Comparison of ENCODE assay signal across 13 cellular contexts in genomic region chr6:132405143-132405915, GRCh38. TPM values are rescaled to one million over a fixed set of nuclear protein-coding genes. Genes with fewer than 3 reads are reported as not detected.
DNase-seq lines count a peak whose midpoint lies in the region; ATAC-seq and TF ChIP-seq lines count a peak whose summit lies in the region.
"Had no signal": no experiment of that assay in that cellular context is flagged by ENCODE, and none has a peak within 500 bp of the region (broad histone marks: within the 10 kb centered on the region; RNA-seq: fewer than 3 reads in every experiment).

No MANE protein-coding gene starts in this region.

- H3K27ac ChIP-seq in AG04450 (ENCODE audit: low read depth, low read length), result peak overlapping the region; percentile 42
- no peak overlapping the region for H3K27ac ChIP-seq in neural progenitor cell

- no peaks in the 10 kb centered on the region for H3K36me3 Mint-ChIP-seq in neural progenitor cell

- H3K79me2 ChIP-seq in neural progenitor cell (ENCODE audit: low read depth), result no peaks in the 10 kb centered on the region

- H3K9me3 Mint-ChIP-seq in neural progenitor cell, result no peaks in the 10 kb centered on the region

- no peak overlapping the region for H3K9ac ChIP-seq in neural progenitor cell

- ATAC-seq in GM19324 (IDR thresholded peaks at IDR 0.05; ENCODE audit: low FRiP score, unreplicated experiment) (peak; percentile 33), HG02973 (IDR thresholded peaks at IDR 0.05; ENCODE audit: unreplicated experiment) (peak; percentile 62)

- H3K4me3 ChIP-seq in AG04450 (ENCODE audit: low read depth, low read length) (no peak overlapping the region), neural progenitor cell (no peak overlapping the region)
- H3K4me3 ChIP-seq: sigmoid colon had no signal

- no peak for TF ChIP-seq CTCF in AG04450 (IDR thresholded peaks at IDR 0.05; ENCODE audit: low read depth, low read length)
- no peak for TF ChIP-seq CTCF in neural progenitor cell (IDR thresholded peaks at IDR 0.05)

- no peaks in the 10 kb centered on the region for H3K27me3 ChIP-seq in AG04450 (ENCODE audit: control insufficient read depth, insufficient read depth, low read length)
- H3K27me3 ChIP-seq in neural progenitor cell, result peaks cover 54% of the 10 kb centered on the region

- POLR2A ChIA-PET in AG04450 (lab: Yijun Ruan, JAX), result interaction anchor here (1.1 kb wide), 1 partner anchor 14 kb away, joined by 3 read pairs; no protein-coding TSS in a partner anchor

- H3K27me3 Mint-ChIP-seq in neural progenitor cell (ENCODE audit: insufficient read depth, low read depth), result peaks cover 25% of the 10 kb centered on the region

- DNase-seq in AG04450 (ENCODE audit: low read depth, low spot score), result peak; percentile 50
- DNase-seq in RPMI7951 (ENCODE audit: low read depth), result peak; percentile 37
- no peak for DNase-seq in neural progenitor cell (ENCODE audit: low spot score)
- DNase-seq in GOT3 (lab: John Stamatoyannopoulos, UW), result no peak
- no peak for DNase-seq in MV-4-11 (lab: John Stamatoyannopoulos, UW)
- no peak for DNase-seq in NCI-H146 treated with DMSO at 0.1 percent for 48 hours (lab: John Stamatoyannopoulos, UW; ENCODE audit: unreplicated experiment)
- DNase-seq: effector memory CD4-positive, alpha-beta T cell; NCI-H1436 treated with DMSO at 0.1 percent for 48 hours; sigmoid colon; SW 1271 had no signal

- no peak overlapping the region for H3K4me2 ChIP-seq in neural progenitor cell

- no peaks in the 10 kb centered on the region for H3K4me1 ChIP-seq in neural progenitor cell

- H3F3A ChIP-seq in neural progenitor cell (ENCODE audit: low read depth), result no peaks in the 10 kb centered on the region

- H4K20me1 ChIP-seq in neural progenitor cell (ENCODE audit: low read depth), result no peaks in the 10 kb centered on the region

- no peaks in the 10 kb centered on the region for H3K36me3 ChIP-seq in neural progenitor cell
- H3K36me3 ChIP-seq: sigmoid colon had no signal

- H3K27ac Mint-ChIP-seq in neural progenitor cell, result no peak overlapping the region
- H3K27ac Mint-ChIP-seq: B cell had no signal

- CTCF ChIA-PET in AG04450 (lab: Charles Lee), result interaction anchor here (0.7 to 1.5 kb wide), 4 partner anchors 104 to 126 kb away, joined by 3 to 5 read pairs (median 4); no protein-coding TSS in a partner anchor

- H3K9me3 ChIP-seq in AG04450 (ENCODE audit: control insufficient read depth, insufficient read depth, low read length), result no peaks in the 10 kb centered on the region
- H3K9me3 ChIP-seq in neural progenitor cell (ENCODE audit: low read depth), result no peaks in the 10 kb centered on the region
- H3K9me3 ChIP-seq: sigmoid colon had no signal

- no peaks in the 10 kb centered on the region for H3K4me1 Mint-ChIP-seq in neural progenitor cell

- H2AFZ ChIP-seq in neural progenitor cell (replicated peaks), result no peak overlapping the region

- no peak overlapping the region for H3K4me3 Mint-ChIP-seq in neural progenitor cell
- H3K4me3 Mint-ChIP-seq: B cell had no signal

RNA-seq across cellular contexts. Expression of gene MOXD1, which starts 4.1 kb away (rescaled TPM):
- polyA plus RNA-seq in AG04450 (2011; rRNA removed), result 55.9 and 67.5 TPM in 2 replicates
- 15.5 and 22.3 TPM in 2 replicates for polyA minus RNA-seq in AG04450 (2011; rRNA and poly(A)+ RNA removed)
- 96.5 and 109 TPM in 2 replicates for total RNA-seq in RPMI7951 (2014; rRNA removed; shearing (Covaris generic))
- 2.3 and 4.8 TPM in 2 replicates for total RNA-seq in neural progenitor cell (ENCODE audit: low replicate concordance)

Comparison
In these comparisons a context has a peak if more than half of its experiments do, and no peak if none do; other contexts are left out.
1. DNase-seq: peak in AG04450 (single experiment) and RPMI7951 (single experiment); none in neural progenitor cell (single experiment), GOT3 (single experiment), MV-4-11 (single experiment) and NCI-H146 treated with DMSO at 0.1 percent for 48 hours (single experiment).
2. RNA of gene MOXD1, which starts 4.1 kb away (total RNA-seq): 96.5 to 109 TPM in RPMI7951; 2.3 to 4.8 TPM in neural progenitor cell; every median in the first group is over 10 times any median in the second.